8 cellular contexts compared by ENCODE assay signal in the genomic region with DNA sequence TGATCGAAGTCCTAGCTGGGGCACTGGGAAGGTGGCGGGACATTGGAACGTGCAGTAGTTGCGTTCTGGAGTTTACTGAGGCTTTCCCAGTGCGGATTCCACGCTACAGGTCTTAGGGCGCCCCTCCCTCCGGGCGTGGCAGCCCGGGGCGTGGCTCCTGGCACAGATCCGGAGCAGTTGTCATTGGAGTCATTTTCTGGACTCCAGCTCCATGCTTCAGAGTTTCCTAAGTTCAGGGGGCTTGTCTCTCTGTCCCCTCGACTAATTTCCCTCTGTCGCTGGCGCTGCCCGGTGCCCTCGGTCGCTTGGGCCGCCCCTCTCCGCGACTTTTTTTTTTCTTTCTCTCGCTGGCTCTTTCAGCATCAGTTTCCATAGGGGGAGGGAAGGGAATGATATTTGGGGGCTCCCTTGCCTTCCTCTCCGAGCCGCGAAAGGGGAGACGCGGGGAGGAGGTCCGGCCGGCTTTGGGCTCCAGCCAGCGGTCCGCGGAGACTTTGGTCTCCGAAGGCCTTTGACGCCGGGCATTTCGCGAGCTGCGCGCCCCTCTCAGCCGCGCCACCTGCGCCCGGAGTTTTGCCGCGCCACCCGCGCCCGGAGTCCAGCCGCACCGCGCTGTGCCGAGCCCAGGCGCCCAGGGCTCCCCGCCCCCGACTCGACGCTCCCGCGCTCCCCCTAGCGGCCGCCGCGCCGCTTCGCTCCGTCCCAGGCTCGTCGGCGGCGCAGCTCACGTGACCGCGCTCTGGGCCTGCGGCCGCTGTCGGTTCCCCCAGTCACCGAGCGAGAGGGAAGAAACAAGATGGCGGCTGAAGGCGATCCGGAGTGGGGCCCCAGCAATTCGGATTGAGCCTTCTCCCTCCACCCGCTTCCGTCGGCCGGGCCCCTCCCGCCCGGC. TPM values are rescaled to one million over a fixed set of nuclear protein-coding genes. Genes with fewer than 3 reads are reported as not detected.
DNase-seq lines count a peak whose midpoint lies in the region; ATAC-seq, FAIRE-seq and TF ChIP-seq lines count a peak whose summit lies in the region.

A gene with protein sequence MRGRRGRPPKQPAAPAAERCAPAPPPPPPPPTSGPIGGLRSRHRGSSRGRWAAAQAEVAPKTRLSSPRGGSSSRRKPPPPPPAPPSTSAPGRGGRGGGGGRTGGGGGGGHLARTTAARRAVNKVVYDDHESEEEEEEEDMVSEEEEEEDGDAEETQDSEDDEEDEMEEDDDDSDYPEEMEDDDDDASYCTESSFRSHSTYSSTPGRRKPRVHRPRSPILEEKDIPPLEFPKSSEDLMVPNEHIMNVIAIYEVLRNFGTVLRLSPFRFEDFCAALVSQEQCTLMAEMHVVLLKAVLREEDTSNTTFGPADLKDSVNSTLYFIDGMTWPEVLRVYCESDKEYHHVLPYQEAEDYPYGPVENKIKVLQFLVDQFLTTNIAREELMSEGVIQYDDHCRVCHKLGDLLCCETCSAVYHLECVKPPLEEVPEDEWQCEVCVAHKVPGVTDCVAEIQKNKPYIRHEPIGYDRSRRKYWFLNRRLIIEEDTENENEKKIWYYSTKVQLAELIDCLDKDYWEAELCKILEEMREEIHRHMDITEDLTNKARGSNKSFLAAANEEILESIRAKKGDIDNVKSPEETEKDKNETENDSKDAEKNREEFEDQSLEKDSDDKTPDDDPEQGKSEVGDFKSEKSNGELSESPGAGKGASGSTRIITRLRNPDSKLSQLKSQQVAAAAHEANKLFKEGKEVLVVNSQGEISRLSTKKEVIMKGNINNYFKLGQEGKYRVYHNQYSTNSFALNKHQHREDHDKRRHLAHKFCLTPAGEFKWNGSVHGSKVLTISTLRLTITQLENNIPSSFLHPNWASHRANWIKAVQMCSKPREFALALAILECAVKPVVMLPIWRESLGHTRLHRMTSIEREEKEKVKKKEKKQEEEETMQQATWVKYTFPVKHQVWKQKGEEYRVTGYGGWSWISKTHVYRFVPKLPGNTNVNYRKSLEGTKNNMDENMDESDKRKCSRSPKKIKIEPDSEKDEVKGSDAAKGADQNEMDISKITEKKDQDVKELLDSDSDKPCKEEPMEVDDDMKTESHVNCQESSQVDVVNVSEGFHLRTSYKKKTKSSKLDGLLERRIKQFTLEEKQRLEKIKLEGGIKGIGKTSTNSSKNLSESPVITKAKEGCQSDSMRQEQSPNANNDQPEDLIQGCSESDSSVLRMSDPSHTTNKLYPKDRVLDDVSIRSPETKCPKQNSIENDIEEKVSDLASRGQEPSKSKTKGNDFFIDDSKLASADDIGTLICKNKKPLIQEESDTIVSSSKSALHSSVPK (N-terminal part only) (plus strand): TSS at position 769 of the 892 bp plus-strand sequence. CDS start 222 bp downstream, outside the sequence.

- H3K27ac Mint-ChIP-seq in activated CD4-positive, alpha-beta T cell treated with anti-CD3 and anti-CD28 coated beads, Interleukin-2, amount 10 ng/mL, durations not matched to agents 24 days and 14 days, result peak within 1 kb of the TSS; percentile 96

- H3K4me3 ChIP-seq in BLaER1 (peak within 1 kb of the TSS; percentile 80), left lung (peak within 1 kb of the TSS; percentile 58 to 66)

- intact Hi-C loops in activated CD4-positive, alpha-beta T cell treated with anti-CD3 and anti-CD28 coated beads, Interleukin-2, amount 10 ng/mL, durations not matched to agents 24 days and 14 days (cut with micrococcal nuclease), result loop anchor here (1.0 to 10.0 kb wide), 6 partner anchors 37 to 640 kb away; partner anchors contain the start of genes C17orf58, NOL11 and PSMD12
- intact Hi-C loops in left lung (cut with DNase I), result no loop called here

- H3K27me3 ChIP-seq in BLaER1 (peaks cover 3% of the 10 kb centered on the region; the same call in 1 of the 2 replicates), left lung (peaks cover 0 to 8% of the 10 kb centered on the region in 2 donors)

- peaks cover 17% of the 10 kb centered on the region for H3K36me3 Mint-ChIP-seq in activated CD4-positive, alpha-beta T cell treated with anti-CD3 and anti-CD28 coated beads, Interleukin-2, amount 10 ng/mL, durations not matched to agents 24 days and 14 days (ENCODE audit: low read depth)

- peak; percentile 96 to 99 for TF ChIP-seq CTCF in left lung (IDR thresholded peaks at IDR 0.05)

- H3K9me3 ChIP-seq in BLaER1 (no peaks in the 10 kb centered on the region), left lung (no peaks in the 10 kb centered on the region)

- H4K20me1 ChIP-seq in BLaER1, result peaks cover 34% of the 10 kb centered on the region

- peaks cover 50% of the 10 kb centered on the region for H3K4me1 ChIP-seq in BLaER1
- peaks cover 14 to 42% of the 10 kb centered on the region in 2 donors for H3K4me1 ChIP-seq in left lung

- peak; percentile 89 for DNase-seq in GM19239 (ENCODE audit: insufficient read length, low spot score)
- DNase-seq in NCI-H526 (lab: John Stamatoyannopoulos, UW), result peak; percentile 62 to 96
- DNase-seq in activated CD4-positive, alpha-beta T cell treated with anti-CD3 and anti-CD28 coated beads, Interleukin-2, amount 10 ng/mL, durations not matched to agents 24 days and 14 days, result peak; percentile 98
- DNase-seq in cortex of kidney (lab: John Stamatoyannopoulos, UW), result peak; percentile 18
- peak; percentile 94 to 99 for DNase-seq in left lung
- peak; percentile 83 to 90 for DNase-seq in stimulated activated CD4-positive, alpha-beta T cell treated with anti-CD3 and anti-CD28 coated beads, Interleukin-2, amount 100 ng/mL, for 48 hours

- peak within 1 kb of the TSS; percentile 98 for H3K4me2 ChIP-seq in BLaER1

- H3K9me3 Mint-ChIP-seq in activated CD4-positive, alpha-beta T cell treated with anti-CD3 and anti-CD28 coated beads, Interleukin-2, amount 10 ng/mL, durations not matched to agents 24 days and 14 days, result no peaks in the 10 kb centered on the region

- peak; percentile 94 for FAIRE-seq in GM19239 (lab: Jason Lieb, UNC)

- H3K27me3 Mint-ChIP-seq in activated CD4-positive, alpha-beta T cell treated with anti-CD3 and anti-CD28 coated beads, Interleukin-2, amount 10 ng/mL, durations not matched to agents 24 days and 14 days, result peaks cover 14% of the 10 kb centered on the region

- H3K4me3 Mint-ChIP-seq in activated CD4-positive, alpha-beta T cell treated with anti-CD3 and anti-CD28 coated beads, Interleukin-2, amount 10 ng/mL, durations not matched to agents 24 days and 14 days, result peak within 1 kb of the TSS; percentile 95

- peak within 1 kb of the TSS; percentile 91 for H3K9ac ChIP-seq in BLaER1

- peak within 1 kb of the TSS; percentile 93 for H3K27ac ChIP-seq in BLaER1
- H3K27ac ChIP-seq in left lung, result peak within 1 kb of the TSS; percentile 90 to 93

- no peaks in the 10 kb centered on the region for H3K36me3 ChIP-seq in BLaER1
- no peaks in the 10 kb centered on the region for H3K36me3 ChIP-seq in left lung

- H3K4me1 Mint-ChIP-seq in activated CD4-positive, alpha-beta T cell treated with anti-CD3 and anti-CD28 coated beads, Interleukin-2, amount 10 ng/mL, durations not matched to agents 24 days and 14 days, result peaks cover 29% of the 10 kb centered on the region

- ATAC-seq in HG03457 (IDR thresholded peaks at IDR 0.05; ENCODE audit: unreplicated experiment), result peak; percentile 76
- peak; percentile 97 for ATAC-seq in left lung

RNA-seq across cellular contexts. Expression of the gene that starts here (rescaled TPM):
- 74.5 and 77.1 TPM in 2 replicates for total RNA-seq in activated CD4-positive, alpha-beta T cell treated with anti-CD3 and anti-CD28 coated beads, Interleukin-2, amount 10 ng/mL, durations not matched to agents 24 days and 14 days
- 10 to 100 TPM; 75.4 to 77.6 TPM for total RNA-seq in left lung

Comparison
In these comparisons a context has a peak if more than half of its experiments do, and no peak if none do; other contexts are left out.
1. Peak in every context shown above with its lines: DNase-seq, ATAC-seq, H3K4me3 ChIP-seq and H3K27ac ChIP-seq.
2. DNase-seq: peak in every context shown above with its lines; median percentile 98 in activated CD4-positive, alpha-beta T cell treated with anti-CD3 and anti-CD28 coated beads, Interleukin-2, amount 10 ng/mL, durations not matched to agents 24 days and 14 days; 96 in left lung; 89 in GM19239; 86 in stimulated activated CD4-positive, alpha-beta T cell treated with anti-CD3 and anti-CD28 coated beads, Interleukin-2, amount 100 ng/mL, for 48 hours; 79 in NCI-H526; 18 in cortex of kidney.